ENCODE assay signal across 8 cellular contexts in the genomic region with DNA sequence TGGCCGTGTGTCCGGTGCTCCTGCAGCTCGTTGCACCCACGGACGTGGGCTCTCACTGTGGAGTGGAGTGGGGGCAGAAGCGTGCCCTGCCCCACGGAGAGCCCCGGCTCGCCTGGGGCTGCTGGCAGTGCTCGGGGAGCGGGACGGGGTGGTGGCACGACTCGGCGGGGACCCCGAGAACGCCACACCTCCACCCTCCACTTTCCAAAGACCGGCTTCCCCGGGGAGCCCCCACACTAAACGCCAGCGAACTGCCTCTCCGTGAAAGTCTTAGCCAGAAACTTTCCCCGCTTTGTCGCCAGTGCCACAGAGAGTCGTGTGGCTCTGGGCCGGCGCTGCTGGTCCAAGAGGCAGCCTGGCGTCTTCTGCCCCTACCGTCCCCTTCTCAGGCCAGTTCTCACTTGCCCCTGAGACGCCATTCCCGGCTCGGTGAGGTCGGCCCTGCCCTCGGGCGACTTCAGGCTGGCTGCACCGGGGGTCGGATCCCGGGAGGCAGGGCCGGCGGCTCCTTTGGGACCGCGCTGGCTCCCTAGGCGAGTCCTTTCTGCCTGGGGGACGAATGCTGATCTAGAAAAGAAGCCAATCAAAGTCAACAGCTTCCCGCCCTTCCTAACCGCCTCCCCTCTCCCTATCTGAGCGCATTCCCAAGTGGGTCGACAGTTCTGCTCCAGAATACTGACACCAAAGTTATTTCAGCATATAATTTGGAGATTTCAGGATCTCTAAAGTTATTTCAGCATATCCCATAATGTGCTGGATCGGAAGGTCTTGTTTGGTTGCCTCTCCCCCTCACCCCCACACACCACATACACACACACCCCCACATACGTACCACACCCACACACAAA. TPM values are rescaled to one million over a fixed set of nuclear protein-coding genes. Genes with fewer than 3 reads are reported as not detected.
DNase-seq lines count a peak whose midpoint lies in the region; ATAC-seq, FAIRE-seq and TF ChIP-seq lines count a peak whose summit lies in the region.

No MANE protein-coding gene starts in this region.

- peak overlapping the region; percentile 82 for H3K4me3 Mint-ChIP-seq in activated CD4-positive, alpha-beta memory T cell treated with anti-CD3 and anti-CD28 coated beads for 36 hours
- H3K4me3 Mint-ChIP-seq in mesothelial cell of epicardium: peak overlapping the region; percentile 89

- H3K9ac ChIP-seq in endothelial cell of umbilical vein (replicated peaks; ENCODE audit: extremely low read depth, insufficient read depth, low read length) (peak overlapping the region; percentile 77), stomach smooth muscle (ENCODE audit: low read length in 2 of 2) (peak overlapping the region; percentile 76 to 82)

- CTCF ChIA-PET in A673 (lab: Charles Lee): no interaction called here
- CTCF ChIA-PET in activated CD4-positive, alpha-beta memory T cell treated with anti-CD3 and anti-CD28 coated beads for 36 hours (lab: Charles Lee): interaction anchor here (0.7 to 1.2 kb wide), 2 partner anchors 134 to 154 kb away, joined by 3 to 6 read pairs; no protein-coding TSS in a partner anchor
- CTCF ChIA-PET in endothelial cell of umbilical vein (lab: Charles Lee): interaction anchor here (0.7 to 2.6 kb wide), 4 partner anchors 31 to 158 kb away, joined by 3 to 16 read pairs (median 8); a partner anchor contains a TSS

- H3K27me3 Mint-ChIP-seq in activated CD4-positive, alpha-beta memory T cell treated with anti-CD3 and anti-CD28 coated beads for 36 hours: peaks cover 24% of the 10 kb centered on the region
- no peaks in the 10 kb centered on the region for H3K27me3 Mint-ChIP-seq in mesothelial cell of epicardium (ENCODE audit: low read depth)

- dilution Hi-C loops in endothelial cell of umbilical vein (cut with MboI; ENCODE audit: extremely low pct_ligation_motif_present, low sequenced_read_pairs): no loop called here

- ATAC-seq in HG02852 (IDR thresholded peaks at IDR 0.05; ENCODE audit: unreplicated experiment): peak; percentile 50

- no peaks in the 10 kb centered on the region for H3K9me1 ChIP-seq in endothelial cell of umbilical vein (replicated peaks; ENCODE audit: control insufficient read depth, extremely low read depth, insufficient read depth, low read length)

- H3K4me1 ChIP-seq in A673 (ENCODE audit: insufficient read depth, low read length, poor library complexity, severe bottlenecking) (peaks cover 32% of the 10 kb centered on the region), endothelial cell of umbilical vein (ENCODE audit: control insufficient read depth, extremely low read depth, insufficient read depth, low read length) (peaks cover 51% of the 10 kb centered on the region), stomach smooth muscle (ENCODE audit: control insufficient read depth, insufficient read depth, low read length) (peaks cover 14% of the 10 kb centered on the region)

- H2AFZ ChIP-seq in endothelial cell of umbilical vein (ENCODE audit: low read depth, low read length): peak overlapping the region; percentile 79

- in situ Hi-C loops in GM13976 (cut with MboI; ENCODE audit: low sequenced_read_pairs, unreplicated experiment): no loop called here

- peaks cover 2% of the 10 kb centered on the region for H3K9me3 Mint-ChIP-seq in activated CD4-positive, alpha-beta memory T cell treated with anti-CD3 and anti-CD28 coated beads for 36 hours
- H3K9me3 Mint-ChIP-seq in mesothelial cell of epicardium: peaks cover 23% of the 10 kb centered on the region

- no peaks in the 10 kb centered on the region for H3K36me3 ChIP-seq in A673 (ENCODE audit: insufficient read depth, low read length, poor library complexity, severe bottlenecking)
- no peaks in the 10 kb centered on the region for H3K36me3 ChIP-seq in endothelial cell of umbilical vein (ENCODE audit: control insufficient read depth in 2 of 2, extremely low read depth in 1 of 2, insufficient read depth in 2 of 2, low read length in 2 of 2)
- no peaks in the 10 kb centered on the region for H3K36me3 ChIP-seq in stomach smooth muscle (ENCODE audit: control insufficient read depth in 2 of 2, insufficient read depth in 2 of 2, low read length in 2 of 2)

- no peak for FAIRE-seq in endothelial cell of umbilical vein (lab: Jason Lieb, UNC)

- DNase-seq in A673 (ENCODE audit: low spot score) (peak; percentile 70), GM13976 (ENCODE audit: low spot score) (peak; percentile 69), NCI-H2029 (lab: John Stamatoyannopoulos, UW) (peak; percentile 19), endothelial cell of umbilical vein (ENCODE audit: low read depth, low spot score) (peak; percentile 60), mesothelial cell of epicardium (ENCODE audit: low spot score in 2 of 2, unreplicated experiment in 2 of 2) (peak in 1 of 2 experiments; percentile 59)
- peak; percentile 31 for DNase-seq in activated CD4-positive, alpha-beta memory T cell treated with anti-CD3 and anti-CD28 coated beads for 36 hours

- H3K36me3 Mint-ChIP-seq in activated CD4-positive, alpha-beta memory T cell treated with anti-CD3 and anti-CD28 coated beads for 36 hours: no peaks in the 10 kb centered on the region
- H3K36me3 Mint-ChIP-seq in mesothelial cell of epicardium: peaks cover 9% of the 10 kb centered on the region

- peaks cover 37% of the 10 kb centered on the region for H3K4me1 Mint-ChIP-seq in activated CD4-positive, alpha-beta memory T cell treated with anti-CD3 and anti-CD28 coated beads for 36 hours (ENCODE audit: low read depth)
- peaks cover 43% of the 10 kb centered on the region for H3K4me1 Mint-ChIP-seq in mesothelial cell of epicardium

- intact Hi-C loops in A673 (cut with micrococcal nuclease; ENCODE audit: unreplicated experiment) (loop anchor here (5.0 kb wide), 1 partner anchor 133 kb away; no protein-coding TSS in a partner anchor), endothelial cell of umbilical vein (cut with micrococcal nuclease) (loop anchor here (1.0 to 2.0 kb wide), 3 partner anchors 52 to 305 kb away; no protein-coding TSS in a partner anchor)
- intact Hi-C loops in activated CD4-positive, alpha-beta memory T cell treated with anti-CD3 and anti-CD28 coated beads for 36 hours (cut with micrococcal nuclease): loop anchor here (1.0 to 2.0 kb wide), 2 partner anchors 146 to 155 kb away; a partner anchor contains a TSS

- BruUV-seq in A673 (replicated peaks; lab: Mats Ljungman, UMichigan): TSS peak; percentile 48
- TSS peak; percentile 23 for BruUV-seq in endothelial cell of umbilical vein (replicated peaks; lab: Mats Ljungman, UMichigan)

- TF ChIP-seq POLR2A in endothelial cell of umbilical vein (IDR thresholded peaks at IDR 0.05; ENCODE audit: low read depth, low read length): no peak

- peak overlapping the region; percentile 79 for H3K27ac ChIP-seq in A673 (ENCODE audit: low read depth, low read length, poor library complexity, severe bottlenecking)
- peak overlapping the region; percentile 75 for H3K27ac ChIP-seq in endothelial cell of umbilical vein (ENCODE audit: insufficient read depth, low read depth, low read length)
- H3K27ac ChIP-seq in stomach smooth muscle (ENCODE audit: low read length): peak overlapping the region; percentile 72

- H4K20me1 ChIP-seq in endothelial cell of umbilical vein (replicated peaks; ENCODE audit: control insufficient read depth, extremely low read depth, insufficient read depth, low read length): no peaks in the 10 kb centered on the region

- peaks cover 8% of the 10 kb centered on the region for H3K9me3 ChIP-seq in A673 (ENCODE audit: low read depth, low read length, poor library complexity, severe bottlenecking)
- H3K9me3 ChIP-seq in endothelial cell of umbilical vein (replicated peaks; ENCODE audit: control insufficient read depth, insufficient read depth, low read length): peaks cover 2% of the 10 kb centered on the region
- H3K9me3 ChIP-seq in stomach smooth muscle (ENCODE audit: control insufficient read depth in 2 of 2, low read length in 2 of 2): no peaks in the 10 kb centered on the region

- peak overlapping the region; percentile 74 for H3K4me3 ChIP-seq in A673 (ENCODE audit: low read depth, low read length, poor library complexity, severe bottlenecking)
- H3K4me3 ChIP-seq in endothelial cell of umbilical vein (replicated peaks in 1 of 3; ENCODE audit: insufficient read depth in 1 of 3, low read depth in 1 of 3, low read length in 3 of 3): peak overlapping the region; percentile 72 to 94 (median 78)
- H3K4me3 ChIP-seq in stomach smooth muscle (ENCODE audit: low read length in 2 of 2): peak overlapping the region; percentile 86 to 90

- H3K4me2 ChIP-seq in endothelial cell of umbilical vein (ENCODE audit: insufficient read depth, low read length): peak overlapping the region; percentile 58

- H3K27me3 ChIP-seq in A673 (replicated peaks; ENCODE audit: insufficient read depth, low read depth, low read length, poor library complexity) (no peaks in the 10 kb centered on the region), endothelial cell of umbilical vein (ENCODE audit: control insufficient read depth in 2 of 2, insufficient read depth in 2 of 2, low read length in 2 of 2) (no peaks in the 10 kb centered on the region), stomach smooth muscle (ENCODE audit: control insufficient read depth in 1 of 2, insufficient read depth in 2 of 2, low read length in 2 of 2) (no peaks in the 10 kb centered on the region)

- no peak for TF ChIP-seq CTCF in A673 (conservative IDR thresholded peaks at IDR 0.05; ENCODE audit: low read depth, low read length)
- TF ChIP-seq CTCF in GM13976 (IDR thresholded peaks at IDR 0.05; ENCODE audit: borderline replicate concordance, control extremely low read depth, extremely low read depth, insufficient read depth, missing control alignments): no peak
- TF ChIP-seq CTCF in endothelial cell of umbilical vein (IDR thresholded peaks at IDR 0.05; ENCODE audit: extremely low read depth in 1 of 2, insufficient read depth in 1 of 2, low read depth in 1 of 2, low read length in 2 of 2): no peak
- TF ChIP-seq CTCF in mesothelial cell of epicardium (IDR thresholded peaks at IDR 0.05; ENCODE audit: unreplicated experiment): no peak

- H3K27ac Mint-ChIP-seq in activated CD4-positive, alpha-beta memory T cell treated with anti-CD3 and anti-CD28 coated beads for 36 hours: no peak overlapping the region
- peak overlapping the region; percentile 93 for H3K27ac Mint-ChIP-seq in mesothelial cell of epicardium

- H3K79me2 ChIP-seq in endothelial cell of umbilical vein (ENCODE audit: control insufficient read depth, insufficient read depth, low read length): no peaks in the 10 kb centered on the region

- POLR2A ChIA-PET in A673 (lab: Charles Lee; ENCODE audit: low non-redundant PET): no interaction called here
- POLR2A ChIA-PET in activated CD4-positive, alpha-beta memory T cell treated with anti-CD3 and anti-CD28 coated beads for 36 hours (lab: Charles Lee): interaction anchor here (1.3 kb wide), 1 partner anchor 155 kb away, joined by 4 read pairs; a partner anchor contains a TSS
- POLR2A ChIA-PET in endothelial cell of umbilical vein (lab: Charles Lee): interaction anchor here (1.0 kb wide), 1 partner anchor 155 kb away, joined by 5 read pairs; a partner anchor contains a TSS

RNA-seq across cellular contexts. Expression of a gene that starts 2.6 kb away (rescaled TPM):
- 1.2 and 1.6 TPM in 2 replicates for total RNA-seq in A673 (2021)
- total RNA-seq in activated CD4-positive, alpha-beta memory T cell treated with anti-CD3 and anti-CD28 coated beads for 36 hours: under 1 TPM; 0.38 to 0.48 TPM
- 3.9 and 4.8 TPM in 2 replicates for total RNA-seq in endothelial cell of umbilical vein
- polyA plus RNA-seq in endothelial cell of umbilical vein: 0.65 and 1.2 TPM in 2 replicates
- 1.3 TPM in 2 replicates for polyA plus RNA-seq in endothelial cell of umbilical vein (2011; cell fraction: cytosol; rRNA removed)
- 0.74 TPM in 2 replicates for polyA plus RNA-seq in endothelial cell of umbilical vein (2011; cell fraction: nucleus; rRNA removed)
- 2.1 and 2.4 TPM in 2 replicates for polyA plus RNA-seq in endothelial cell of umbilical vein (2012)
- polyA minus RNA-seq in endothelial cell of umbilical vein: 0.75 and 1.5 TPM in 2 replicates
- not detected for polyA minus RNA-seq in endothelial cell of umbilical vein (2011; cell fraction: cytosol; rRNA and poly(A)+ RNA removed)
- 1.2 and 2.1 TPM in 2 replicates for polyA minus RNA-seq in endothelial cell of umbilical vein (2011; cell fraction: nucleus; rRNA and poly(A)+ RNA removed)
- total RNA-seq in mesothelial cell of epicardium: 3.6 to 4.5 TPM (median 3.9 TPM) in 3 replicates
